In genomic region chr19:2976609-2977000, GRCh38 we compare ENCODE assay signal across 1 cellular context.
TF ChIP-seq lines count a peak whose summit lies in the region.

No MANE protein-coding gene starts in this region.

TF ChIP-seq in HepG2, 621 proteins besides CTCF, POLR2A, EP300 and RAD21:
- TF ChIP-seq NR1H2 (CRISPR knock-in tag; IDR thresholded peaks at IDR 0.05; ENCODE audit: borderline replicate concordance, low read depth) (peak; percentile 64; the same call in 1 of the 2 replicates), CENPT (CRISPR knock-in tag; IDR thresholded peaks at IDR 0.05; ENCODE audit: low read depth) (no peak), ZMYM2 (CRISPR knock-in tag; IDR thresholded peaks at IDR 0.05) (no peak), ARID3A (IDR thresholded peaks at IDR 0.05; ENCODE audit: low read depth, low read length) (no peak), ZBTB7A (CRISPR knock-in tag; IDR thresholded peaks at IDR 0.05) (peak; percentile 55; the same call in 1 of the 2 replicates), PLRG1 (conservative IDR thresholded peaks at IDR 0.05) (no peak), TCF12 (IDR thresholded peaks at IDR 0.05) (no peak), TCF12 (CRISPR knock-in tag; IDR thresholded peaks at IDR 0.05) (no peak), ZFY (CRISPR knock-in tag; IDR thresholded peaks at IDR 0.05) (peak; percentile 16; the same call in 1 of the 2 replicates), TBX2 (CRISPR knock-in tag; IDR thresholded peaks at IDR 0.05; ENCODE audit: borderline replicate concordance) (no peak), CAMTA2 (CRISPR knock-in tag; IDR thresholded peaks at IDR 0.05; ENCODE audit: borderline replicate concordance) (peak; percentile 18; the same call in 1 of the 2 replicates), KLF15 (CRISPR knock-in tag; IDR thresholded peaks at IDR 0.05; ENCODE audit: borderline replicate concordance) (no peak), CREB3 (CRISPR knock-in tag; IDR thresholded peaks at IDR 0.05) (0 out of 2 replicates have a peak, but pooled peaks have one; percentile 17), THAP9 (CRISPR knock-in tag; IDR thresholded peaks at IDR 0.05; ENCODE audit: borderline replicate concordance) (no peak), ZNF574 (CRISPR knock-in tag; IDR thresholded peaks at IDR 0.05) (no peak)
